Comparison of ENCODE assay signal across 17 cellular contexts in the genomic region with DNA sequence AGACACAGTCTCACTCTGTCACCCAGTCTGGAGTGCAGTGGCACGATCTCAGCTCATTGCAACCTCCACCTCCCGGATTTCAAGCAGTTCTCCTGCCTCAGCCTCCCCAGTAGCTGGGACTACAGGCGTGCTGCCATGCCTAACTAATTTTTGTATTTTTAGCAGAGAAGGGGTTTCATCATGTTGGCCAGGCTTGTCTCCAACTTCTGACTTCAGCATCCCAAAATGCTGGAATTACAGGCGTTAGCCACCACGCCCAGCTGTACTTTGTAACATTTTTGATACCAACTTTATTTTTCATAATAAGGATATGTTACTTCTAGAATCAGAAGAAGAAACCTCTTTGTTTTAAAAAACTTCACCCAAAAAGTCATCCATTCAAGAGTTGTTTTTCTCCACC.
"Had no signal": no experiment of that assay in that cellular context is flagged by ENCODE, and none has a peak within 500 bp of the region (broad histone marks: within the 10 kb centered on the region; RNA-seq: fewer than 3 reads in every experiment).

No MANE protein-coding gene starts in this region.

- H3K4me3 ChIP-seq: body of pancreas, colonic mucosa, lung, prostate gland, right lobe of liver, SK-N-MC, vagina had no signal

- H3K4me1 ChIP-seq: body of pancreas, colonic mucosa, prostate gland, right lobe of liver had no signal

- ATAC-seq: body of pancreas; left colon; right lobe of liver; stimulated activated naive B cell treated with anti-CD40 and anti-IgM and Interleukin-4, amounts not matched to agents 10 μg/mL and 1 μg/mL and 100 μg/mL, for 72 hours had no signal

- H3K27me3 Mint-ChIP-seq: activated naive CD8-positive, alpha-beta T cell treated with anti-CD3 and anti-CD28 coated beads for 36 hours had no signal

- H3K27me3 ChIP-seq: body of pancreas, colonic mucosa, right lobe of liver, vagina had no signal

- H3K4me1 Mint-ChIP-seq: activated naive CD8-positive, alpha-beta T cell treated with anti-CD3 and anti-CD28 coated beads for 36 hours; mesothelial cell of epicardium; stimulated activated naive B cell treated with anti-CD40 and anti-IgM and Interleukin-4, amounts not matched to agents 10 μg/mL and 1 μg/mL and 100 μg/mL, for 72 hours had no signal

- H3K4me3 Mint-ChIP-seq: activated naive CD8-positive, alpha-beta T cell treated with anti-CD3 and anti-CD28 coated beads for 36 hours; mesothelial cell of epicardium; stimulated activated naive B cell treated with anti-CD40 and anti-IgM and Interleukin-4, amounts not matched to agents 10 μg/mL and 1 μg/mL and 100 μg/mL, for 72 hours; T-helper 2 cell treated with Interferon-gamma antibody and Interleukin-4, amounts not matched to agents 5 μg/mL and 100 μg/mL, for 36 hours had no signal

- DNase-seq: activated CD4-positive, alpha-beta T cell treated with anti-CD3 and anti-CD28 coated beads, Interleukin-2, amount 50 U/mL, for 48 hours; activated naive CD8-positive, alpha-beta T cell treated with anti-CD3 and anti-CD28 coated beads for 36 hours; amygdala; body of pancreas; caudate nucleus; colonic mucosa; hippocampal formation; left colon; occipital lobe; right lobe of liver; stimulated activated naive B cell treated with anti-CD40 and anti-IgM and Interleukin-4, amounts not matched to agents 10 μg/mL and 1 μg/mL and 100 μg/mL, for 72 hours had no signal

- H3K27ac ChIP-seq: body of pancreas, colonic mucosa, prostate gland, right lobe of liver, SK-N-MC, vagina had no signal

- H3K9me3 ChIP-seq: body of pancreas, colonic mucosa, prostate gland, right lobe of liver, vagina had no signal

- H3K9me3 Mint-ChIP-seq: stimulated activated naive B cell treated with anti-CD40 and anti-IgM and Interleukin-4, amounts not matched to agents 10 μg/mL and 1 μg/mL and 100 μg/mL, for 72 hours; T-helper 2 cell treated with Interferon-gamma antibody and Interleukin-4, amounts not matched to agents 5 μg/mL and 100 μg/mL, for 36 hours had no signal

- H3K36me3 ChIP-seq: colonic mucosa, prostate gland, right lobe of liver, vagina had no signal

- H3K27ac Mint-ChIP-seq: activated naive CD8-positive, alpha-beta T cell treated with anti-CD3 and anti-CD28 coated beads for 36 hours; mesothelial cell of epicardium; stimulated activated naive B cell treated with anti-CD40 and anti-IgM and Interleukin-4, amounts not matched to agents 10 μg/mL and 1 μg/mL and 100 μg/mL, for 72 hours; T-helper 2 cell treated with Interferon-gamma antibody and Interleukin-4, amounts not matched to agents 5 μg/mL and 100 μg/mL, for 36 hours had no signal

- H3K36me3 Mint-ChIP-seq: activated naive CD8-positive, alpha-beta T cell treated with anti-CD3 and anti-CD28 coated beads for 36 hours; mesothelial cell of epicardium; stimulated activated naive B cell treated with anti-CD40 and anti-IgM and Interleukin-4, amounts not matched to agents 10 μg/mL and 1 μg/mL and 100 μg/mL, for 72 hours had no signal
